Comparison of ENCODE assay signal across 12 cellular contexts in the genomic region with DNA sequence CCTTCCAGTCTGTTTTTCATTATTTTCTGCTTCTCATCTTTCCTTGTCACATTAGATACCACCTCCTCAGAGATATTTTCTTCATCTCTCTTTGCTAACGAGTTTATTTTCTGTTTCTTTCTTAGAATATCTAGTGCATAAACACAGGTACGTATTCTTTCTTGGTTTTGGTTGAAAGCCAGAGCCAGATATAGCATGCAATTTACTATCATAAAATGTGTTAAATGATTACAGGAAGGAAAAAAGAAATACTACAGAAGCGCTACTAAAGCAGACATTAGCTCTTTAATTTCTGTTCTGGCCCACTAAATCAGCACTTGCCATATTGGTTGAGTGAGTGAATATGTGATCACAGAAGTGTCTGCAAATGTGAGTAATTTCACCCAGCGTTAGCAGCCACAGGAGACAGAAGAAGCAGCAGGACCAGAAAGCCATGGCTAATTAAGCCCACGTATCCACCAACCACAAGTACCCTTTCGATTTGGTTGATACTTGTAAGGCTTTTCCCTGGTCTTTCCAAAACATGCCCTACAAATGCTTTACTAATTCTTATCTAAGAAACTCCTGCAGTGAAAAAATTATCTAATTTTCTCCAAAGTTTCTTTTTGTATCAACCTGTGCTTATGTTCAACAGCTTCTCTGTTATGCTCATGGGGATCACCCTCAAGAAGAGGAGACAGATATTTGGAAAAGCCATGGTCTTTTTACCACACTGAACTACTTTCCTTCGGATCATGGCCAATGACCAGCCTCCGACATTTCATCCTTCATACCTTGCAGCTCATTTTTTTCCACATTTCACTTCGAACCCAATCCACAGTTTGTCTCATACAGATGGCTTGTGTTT. TPM values are rescaled to one million over a fixed set of nuclear protein-coding genes. Genes with fewer than 3 reads are reported as not detected.
DNase-seq lines count a peak whose midpoint lies in the region; ATAC-seq and TF ChIP-seq lines count a peak whose summit lies in the region.
"Had no signal": no experiment of that assay in that cellular context is flagged by ENCODE, and none has a peak within 500 bp of the region (broad histone marks: within the 10 kb centered on the region; RNA-seq: fewer than 3 reads in every experiment).

No MANE protein-coding gene starts in this region.

- no peak for TF ChIP-seq EP300 in SK-N-SH (IDR thresholded peaks at IDR 0.05; ENCODE audit: borderline replicate concordance in 1 of 2, low read depth in 1 of 2, low read length in 1 of 2)

- TF ChIP-seq CTCF in SK-N-SH (IDR thresholded peaks at IDR 0.05) (no peak), KMS-11 (conservative IDR thresholded peaks at IDR 0.05; ENCODE audit: low read depth, low read length) (no peak)

- H3K27me3 ChIP-seq in SK-N-SH (ENCODE audit: insufficient read depth) (no peaks in the 10 kb centered on the region), KMS-11 (ENCODE audit: insufficient read depth, low read depth) (no peaks in the 10 kb centered on the region)

- no peaks in the 10 kb centered on the region for H3K36me3 ChIP-seq in SK-N-SH (replicated peaks in 1 of 2; ENCODE audit: control insufficient read depth in 1 of 2, insufficient read depth in 2 of 2, low read length in 1 of 2)
- no peaks in the 10 kb centered on the region for H3K36me3 ChIP-seq in KMS-11 (ENCODE audit: insufficient read depth)

- 80% methylated on average over 9 of the region's 9 CpGs for WGBS in SK-N-SH (ENCODE audit: low lambda C conversion rate)

- CTCF ChIA-PET in SK-N-SH (lab: Yijun Ruan, JAX) = no interaction called here

- H3K27ac Mint-ChIP-seq in stimulated activated memory B cell treated with anti-CD40 and anti-IgM and Interleukin-4, amounts not matched to agents 10 μg/mL and 1 μg/mL and 100 μg/mL, for 72 hours = peak overlapping the region; percentile 89
- H3K27ac Mint-ChIP-seq: activated naive CD8-positive, alpha-beta T cell treated with anti-CD3 and anti-CD28 coated beads, Interleukin-2, amount 10 ng/mL, durations not matched to agents 7 days and 5 days; T-helper 2 cell treated with Interferon-gamma antibody and Interleukin-4, amounts not matched to agents 5 μg/mL and 100 μg/mL, for 36 hours had no signal

- no peaks in the 10 kb centered on the region for H3K27me3 Mint-ChIP-seq in stimulated activated memory B cell treated with anti-CD40 and anti-IgM and Interleukin-4, amounts not matched to agents 10 μg/mL and 1 μg/mL and 100 μg/mL, for 72 hours

- ATAC-seq in SK-N-SH treated with all-trans-retinoic acid at 6 μM for 48 hours (no peak), HG02623 (IDR thresholded peaks at IDR 0.05; ENCODE audit: unreplicated experiment) (peak; percentile 38)
- ATAC-seq in stimulated activated memory B cell treated with anti-CD40 and anti-IgM and Interleukin-4, amounts not matched to agents 10 μg/mL and 1 μg/mL and 100 μg/mL, for 72 hours = peak; percentile 68

- POLR2A ChIA-PET in SK-N-SH (lab: Yijun Ruan, JAX) = no interaction called here

- H3K9me2 ChIP-seq in SK-N-SH = no peaks in the 10 kb centered on the region

- peaks cover 2% of the 10 kb centered on the region for H3K9me3 Mint-ChIP-seq in stimulated activated memory B cell treated with anti-CD40 and anti-IgM and Interleukin-4, amounts not matched to agents 10 μg/mL and 1 μg/mL and 100 μg/mL, for 72 hours
- H3K9me3 Mint-ChIP-seq: activated naive CD8-positive, alpha-beta T cell treated with anti-CD3 and anti-CD28 coated beads, Interleukin-2, amount 10 ng/mL, durations not matched to agents 7 days and 5 days; T-helper 2 cell treated with Interferon-gamma antibody and Interleukin-4, amounts not matched to agents 5 μg/mL and 100 μg/mL, for 36 hours had no signal

- peaks cover 63% of the 10 kb centered on the region for H3K4me1 Mint-ChIP-seq in stimulated activated memory B cell treated with anti-CD40 and anti-IgM and Interleukin-4, amounts not matched to agents 10 μg/mL and 1 μg/mL and 100 μg/mL, for 72 hours

- no peak for TF ChIP-seq RAD21 in SK-N-SH (IDR thresholded peaks at IDR 0.05; ENCODE audit: low read length)

- H2AFZ ChIP-seq in SK-N-SH (ENCODE audit: low read depth) = no peak overlapping the region
- H2AFZ ChIP-seq in KMS-11 (ENCODE audit: low read depth) = peak overlapping the region; percentile 24; the same call in 1 of the 2 replicates

- H3K9ac ChIP-seq in SK-N-SH (peak overlapping the region; percentile 36; the same call in 1 of the 2 replicates), KMS-11 (no peak overlapping the region)

- H4K20me1 ChIP-seq in SK-N-SH (ENCODE audit: insufficient read depth) = no peaks in the 10 kb centered on the region
- H4K20me1 ChIP-seq in KMS-11 (ENCODE audit: insufficient read depth) = no peaks in the 10 kb centered on the region

- DNase-seq in SK-N-SH (no peak), UCSD-AML1 (lab: John Stamatoyannopoulos, UW; ENCODE audit: unreplicated experiment) (no peak), Kasumi-1 (lab: John Stamatoyannopoulos, UW) (no peak), SK-N-DZ (ENCODE audit: low spot score) (no peak)
- DNase-seq: activated naive CD8-positive, alpha-beta T cell treated with anti-CD3 and anti-CD28 coated beads, Interleukin-2, amount 10 ng/mL, durations not matched to agents 7 days and 5 days; NCI-H1694 had no signal

- H3K36me3 Mint-ChIP-seq in stimulated activated memory B cell treated with anti-CD40 and anti-IgM and Interleukin-4, amounts not matched to agents 10 μg/mL and 1 μg/mL and 100 μg/mL, for 72 hours = peaks cover 5% of the 10 kb centered on the region
- H3K36me3 Mint-ChIP-seq: activated naive CD8-positive, alpha-beta T cell treated with anti-CD3 and anti-CD28 coated beads, Interleukin-2, amount 10 ng/mL, durations not matched to agents 7 days and 5 days had no signal

- peak overlapping the region in 1 of 2 experiments; percentile 52; a peak in 2 of 4 replicates for H3K27ac ChIP-seq in SK-N-SH (ENCODE audit: low read depth in 2 of 2, low read length in 1 of 2)
- peak overlapping the region; percentile 67; the same call in 1 of the 2 replicates for H3K27ac ChIP-seq in KMS-11
- H3K27ac ChIP-seq: 22Rv1 had no signal

- H3F3A ChIP-seq in SK-N-SH (replicated peaks; ENCODE audit: insufficient read depth) = peaks cover 6% of the 10 kb centered on the region

- H3K4me2 ChIP-seq in SK-N-SH (0 out of 2 replicates have a peak overlapping the region, but pooled peaks have one; percentile 0), KMS-11 (peak overlapping the region; percentile 58)

- H3K4me3 ChIP-seq in SK-N-SH (ENCODE audit: low read depth in 2 of 2, low read length in 1 of 2) (no peak overlapping the region), KMS-11 (IDR thresholded peaks at IDR 0.05; ENCODE audit: insufficient read depth, low read depth, low read length) (no peak overlapping the region)

- H3K4me1 ChIP-seq in SK-N-SH (ENCODE audit: control insufficient read depth in 1 of 2, insufficient read depth in 2 of 2, low read depth in 1 of 2, low read length in 1 of 2) = peaks cover 0 to 21% of the 10 kb centered on the region in 2 experiments; a peak in 2 of 4 replicates
- H3K4me1 ChIP-seq in KMS-11 (ENCODE audit: low read depth, poor library complexity, severe bottlenecking) = peaks cover 62% of the 10 kb centered on the region

- H3K9me3 ChIP-seq in SK-N-SH = no peaks in the 10 kb centered on the region

- no peaks in the 10 kb centered on the region for H3K79me2 ChIP-seq in SK-N-SH (ENCODE audit: insufficient read depth)
- no peaks in the 10 kb centered on the region for H3K79me2 ChIP-seq in KMS-11 (ENCODE audit: insufficient read depth, low read depth)

- H3K4me3 Mint-ChIP-seq in stimulated activated memory B cell treated with anti-CD40 and anti-IgM and Interleukin-4, amounts not matched to agents 10 μg/mL and 1 μg/mL and 100 μg/mL, for 72 hours = peak overlapping the region; percentile 10
- H3K4me3 Mint-ChIP-seq: activated naive CD8-positive, alpha-beta T cell treated with anti-CD3 and anti-CD28 coated beads, Interleukin-2, amount 10 ng/mL, durations not matched to agents 7 days and 5 days; T-helper 2 cell treated with Interferon-gamma antibody and Interleukin-4, amounts not matched to agents 5 μg/mL and 100 μg/mL, for 36 hours had no signal

TF ChIP-seq in SK-N-SH, 30 proteins besides CTCF, POLR2A, EP300 and RAD21 (continues in another document):
- TF ChIP-seq POLR2AphosphoS5 (IDR thresholded peaks at IDR 0.05; ENCODE audit: low read depth, low read length) (no peak), FOXJ3 (CRISPR knock-in tag; IDR thresholded peaks at IDR 0.05) (no peak), RFX5 (IDR thresholded peaks at IDR 0.05; ENCODE audit: low read length) (no peak)

TF ChIP-seq in SK-N-SH treated with all-trans-retinoic acid at 6 μM for 48 hours, 23 proteins besides CTCF, POLR2A, EP300 and RAD21:
- TF ChIP-seq ISL1 (CRISPR knock-in tag; IDR thresholded peaks at IDR 0.05) = no peak
- TF ChIP-seq ZC3H10 (CRISPR knock-in tag; IDR thresholded peaks at IDR 0.05) = no peak
- TF ChIP-seq, protein P1, sequence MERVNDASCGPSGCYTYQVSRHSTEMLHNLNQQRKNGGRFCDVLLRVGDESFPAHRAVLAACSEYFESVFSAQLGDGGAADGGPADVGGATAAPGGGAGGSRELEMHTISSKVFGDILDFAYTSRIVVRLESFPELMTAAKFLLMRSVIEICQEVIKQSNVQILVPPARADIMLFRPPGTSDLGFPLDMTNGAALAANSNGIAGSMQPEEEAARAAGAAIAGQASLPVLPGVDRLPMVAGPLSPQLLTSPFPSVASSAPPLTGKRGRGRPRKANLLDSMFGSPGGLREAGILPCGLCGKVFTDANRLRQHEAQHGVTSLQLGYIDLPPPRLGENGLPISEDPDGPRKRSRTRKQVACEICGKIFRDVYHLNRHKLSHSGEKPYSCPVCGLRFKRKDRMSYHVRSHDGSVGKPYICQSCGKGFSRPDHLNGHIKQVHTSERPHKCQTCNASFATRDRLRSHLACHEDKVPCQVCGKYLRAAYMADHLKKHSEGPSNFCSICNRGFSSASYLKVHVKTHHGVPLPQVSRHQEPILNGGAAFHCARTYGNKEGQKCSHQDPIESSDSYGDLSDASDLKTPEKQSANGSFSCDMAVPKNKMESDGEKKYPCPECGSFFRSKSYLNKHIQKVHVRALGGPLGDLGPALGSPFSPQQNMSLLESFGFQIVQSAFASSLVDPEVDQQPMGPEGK (CRISPR knock-in tag; IDR thresholded peaks at IDR 0.05; ENCODE audit: borderline replicate concordance) = no peak
- TF ChIP-seq ZFP3 (CRISPR knock-in tag; IDR thresholded peaks at IDR 0.05) = no peak
- TF ChIP-seq OSR1 (CRISPR knock-in tag; IDR thresholded peaks at IDR 0.05) = no peak

RNA-seq across cellular contexts. Expression of gene MACC1, which starts 23.1 kb away (rescaled TPM):
- not detected in 2 replicates for polyA plus RNA-seq in SK-N-SH (2012; rRNA removed)
- polyA plus RNA-seq in SK-N-SH (2012; cell fraction: cytosol; rRNA removed) = not detected in 2 replicates
- not detected in 2 replicates for polyA plus RNA-seq in SK-N-SH (2012; cell fraction: nucleus; rRNA removed)
- polyA plus RNA-seq in SK-N-DZ (2014; cell fraction: cytosol; rRNA removed) = not detected in 2 replicates
- polyA plus RNA-seq in SK-N-DZ (2014; cell fraction: nucleus; rRNA removed) = not detected in 2 replicates
